1 cellular context compared by ENCODE assay signal in genomic region chr9:127943746-127944145, GRCh38.
TF ChIP-seq lines count a peak whose summit lies in the region.

No MANE protein-coding gene starts in this region.

TF ChIP-seq in HepG2, 621 proteins besides CTCF, POLR2A, EP300 and RAD21 (continued from another document and continues in another):
- no peak for TF ChIP-seq SNAPC4 (CRISPR knock-in tag; IDR thresholded peaks at IDR 0.05)
- TF ChIP-seq ZBTB2 (CRISPR knock-in tag; IDR thresholded peaks at IDR 0.05; ENCODE audit: low read depth), result no peak
- TF ChIP-seq MTF1 (CRISPR knock-in tag; IDR thresholded peaks at IDR 0.05), result no peak
- TF ChIP-seq RFX3 (CRISPR knock-in tag; IDR thresholded peaks at IDR 0.05), result no peak
- TF ChIP-seq HOMEZ (CRISPR knock-in tag; IDR thresholded peaks at IDR 0.05; ENCODE audit: low read depth), result no peak
- TF ChIP-seq IRF9 (CRISPR knock-in tag; IDR thresholded peaks at IDR 0.05; ENCODE audit: borderline replicate concordance), result no peak
- TF ChIP-seq ZFP36 (IDR thresholded peaks at IDR 0.05; ENCODE audit: borderline replicate concordance, low read depth, low read length, partially characterized antibody), result no peak
- TF ChIP-seq HNF1A (IDR thresholded peaks at IDR 0.05; ENCODE audit: low read depth), result no peak
- no peak for TF ChIP-seq HNF1A (CRISPR knock-in tag; IDR thresholded peaks at IDR 0.05; ENCODE audit: borderline replicate concordance)
- TF ChIP-seq MAF1 (CRISPR knock-in tag; IDR thresholded peaks at IDR 0.05; ENCODE audit: borderline replicate concordance), result no peak
- peak; percentile 57 for TF ChIP-seq GABPB1 (CRISPR knock-in tag; IDR thresholded peaks at IDR 0.05)
- TF ChIP-seq DPF2 (CRISPR knock-in tag; IDR thresholded peaks at IDR 0.05; ENCODE audit: borderline replicate concordance, low read depth), result no peak
- TF ChIP-seq CREB3 (CRISPR knock-in tag; IDR thresholded peaks at IDR 0.05), result no peak
- TF ChIP-seq ZFP82 (CRISPR knock-in tag; IDR thresholded peaks at IDR 0.05; ENCODE audit: borderline replicate concordance), result no peak
- TF ChIP-seq RARA (CRISPR knock-in tag; IDR thresholded peaks at IDR 0.05), result 0 out of 2 replicates have a peak, but pooled peaks have one; percentile 27
- no peak for TF ChIP-seq EED (CRISPR knock-in tag; IDR thresholded peaks at IDR 0.05)
- TF ChIP-seq TIGD3 (CRISPR knock-in tag; IDR thresholded peaks at IDR 0.05; ENCODE audit: borderline replicate concordance), result no peak
- TF ChIP-seq ZNF17 (CRISPR knock-in tag; IDR thresholded peaks at IDR 0.05), result no peak
- TF ChIP-seq ZNF513 (CRISPR knock-in tag; conservative IDR thresholded peaks at IDR 0.05), result no peak
- no peak for TF ChIP-seq MAX (IDR thresholded peaks at IDR 0.05)
- no peak for TF ChIP-seq XBP1 (CRISPR knock-in tag; IDR thresholded peaks at IDR 0.05)
- TF ChIP-seq HES4 (CRISPR knock-in tag; IDR thresholded peaks at IDR 0.05; ENCODE audit: borderline replicate concordance), result no peak
- TF ChIP-seq MTERF4 (CRISPR knock-in tag; IDR thresholded peaks at IDR 0.05), result no peak
- no peak for TF ChIP-seq NFAT5 (CRISPR knock-in tag; IDR thresholded peaks at IDR 0.05)
- no peak for TF ChIP-seq KLF6 (CRISPR knock-in tag; IDR thresholded peaks at IDR 0.05)
- no peak for TF ChIP-seq MED1 (CRISPR knock-in tag; IDR thresholded peaks at IDR 0.05)
